Comparison of ENCODE assay signal across 8 cellular contexts in the genomic region with DNA sequence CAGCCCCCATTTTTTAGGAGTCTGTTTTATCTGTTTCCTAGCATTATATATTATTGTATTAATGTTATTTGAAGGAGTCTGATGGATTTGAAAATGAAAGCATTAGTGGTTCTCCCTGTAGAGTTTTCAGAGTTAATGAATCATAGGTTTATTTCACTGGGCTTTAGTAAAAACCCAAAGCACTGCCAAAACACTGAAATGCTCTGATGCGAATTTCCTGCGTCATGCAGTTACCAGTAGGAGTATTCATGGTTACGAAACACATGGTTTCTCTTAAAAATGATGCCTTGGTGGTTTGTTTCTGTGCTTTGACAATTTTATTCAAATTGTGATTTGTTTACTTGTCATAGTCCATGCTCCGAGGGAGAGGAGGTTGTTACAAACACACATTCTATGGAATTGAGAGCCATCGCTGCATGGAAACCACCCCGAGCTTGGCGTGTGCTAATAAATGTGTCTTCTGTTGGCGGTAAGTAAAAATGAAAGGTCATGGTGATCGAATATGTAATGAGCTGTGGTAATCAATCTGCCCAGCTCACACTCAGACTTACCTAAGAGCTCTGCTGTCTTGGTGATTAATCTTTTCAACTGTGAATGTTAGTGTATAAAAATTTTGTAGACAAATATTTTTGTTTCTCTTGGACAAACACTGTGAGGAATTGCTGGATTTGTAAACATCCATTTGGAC.
DNase-seq lines count a peak whose midpoint lies in the region; ATAC-seq, FAIRE-seq and TF ChIP-seq lines count a peak whose summit lies in the region.
"Not testable (repeated sequence)": the region's sequence is repeated elsewhere in the genome, so short reads cannot be mapped to it uniquely, and the experiment has no call there.

No MANE protein-coding gene starts in this region.

- H3K4me3 ChIP-seq in HFF-Myc (replicated peaks; ENCODE audit: low read depth, low read length); left lung; skeletal muscle cell (ENCODE audit: low read depth, low read length): not testable (repeated sequence)
- H3K4me3 ChIP-seq in astrocyte of the spinal cord (ENCODE audit: low read depth, low read length): peak overlapping the region; percentile 24
- H3K4me3 ChIP-seq in fibroblast of mammary gland (ENCODE audit: control insufficient read depth, low read depth, low read length): peak overlapping the region; percentile 53

- not testable (repeated sequence) for H3K27me3 ChIP-seq in left lung

- TF ChIP-seq CTCF in HFF-Myc (IDR thresholded peaks at IDR 0.05; ENCODE audit: low read depth, low read length, missing control alignments); astrocyte of the spinal cord (IDR thresholded peaks at IDR 0.05; ENCODE audit: low read depth, low read length); fibroblast of mammary gland (conservative IDR thresholded peaks at IDR 0.05; ENCODE audit: control insufficient read depth, insufficient read depth, low read depth, low read length); left lung (IDR thresholded peaks at IDR 0.05): not testable (repeated sequence)

- in situ Hi-C loops in ACHN (cut with HindIII; ENCODE audit: low pct_ligation_motif_present, low pct_unique_long_range_greater_than_20kb, low sequenced_read_pairs); astrocyte of the spinal cord (cut with HindIII; ENCODE audit: low sequenced_read_pairs): not testable (repeated sequence)

- peak; percentile 64 for ATAC-seq in left lung

- intact Hi-C loops in left lung (cut with DNase I): not testable (repeated sequence)

- not testable (repeated sequence) for H3K9me3 ChIP-seq in left lung

- peaks cover 0 to 32% of the 10 kb centered on the region in 2 donors for H3K36me3 ChIP-seq in left lung

- not testable (repeated sequence) for H3K4me1 ChIP-seq in left lung

- DNase-seq in ACHN: peak; percentile 85
- not testable (repeated sequence) for DNase-seq in GM12892 (ENCODE audit: insufficient read length); left lung
- DNase-seq in HFF-Myc (ENCODE audit: extremely low read depth, low read depth): peak; percentile 9
- peak; percentile 54 for DNase-seq in RPMI7951 (ENCODE audit: low read depth)
- peak; percentile 86 for DNase-seq in astrocyte of the spinal cord (ENCODE audit: low read depth, low spot score)
- peak; percentile 96 for DNase-seq in fibroblast of mammary gland (ENCODE audit: low read depth)
- peak; percentile 67 for DNase-seq in skeletal muscle cell (ENCODE audit: low read depth)

- not testable (repeated sequence) for TF ChIP-seq POLR2A in GM12892 (IDR thresholded peaks at IDR 0.05; ENCODE audit: low read depth, low read length)

- peak overlapping the region in 1 of 2 donors; percentile 55 for H3K27ac ChIP-seq in left lung

- FAIRE-seq in GM12892 (lab: Jason Lieb, UNC): peak; percentile 79
